In the genomic region with DNA sequence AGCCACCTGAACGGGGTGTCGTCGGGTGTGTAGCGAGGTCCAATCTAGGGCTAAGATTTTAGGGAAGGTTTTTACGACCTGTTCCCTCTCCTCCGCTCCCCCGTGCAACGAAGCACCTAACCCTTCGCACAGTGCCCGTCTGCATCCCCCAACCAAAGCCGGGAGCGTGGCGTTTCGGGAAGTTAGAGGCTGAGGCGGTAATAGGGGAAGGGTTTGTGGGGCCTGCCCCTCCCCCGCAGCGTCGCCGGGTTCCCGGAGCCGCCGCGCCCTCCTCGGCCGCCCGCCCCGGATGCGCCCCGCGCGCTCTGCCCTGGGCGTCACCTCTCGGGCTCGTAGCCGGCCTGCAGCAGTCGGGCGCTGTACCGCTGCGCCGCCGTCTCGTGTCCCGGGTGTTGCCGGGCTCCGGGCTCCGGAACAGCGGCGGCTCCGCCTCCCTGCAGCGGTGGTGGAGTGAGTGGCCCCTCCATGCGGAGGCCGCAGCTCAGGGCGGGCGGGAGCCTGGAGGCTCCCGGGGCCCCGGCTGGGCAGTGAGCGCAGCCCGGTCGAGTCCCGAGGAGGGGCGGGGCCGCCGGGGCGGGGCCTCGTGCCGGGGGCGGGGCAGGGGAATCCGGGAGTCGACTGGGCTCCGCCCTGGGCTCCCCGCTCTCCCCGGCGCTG, we compare ENCODE assay signal across 7 cellular contexts. TPM values are rescaled to one million over a fixed set of nuclear protein-coding genes. Genes with fewer than 3 reads are reported as not detected.
DNase-seq lines count a peak whose midpoint lies in the region; FAIRE-seq and TF ChIP-seq lines count a peak whose summit lies in the region.

Gene IMPDH1, minus strand, starts transcription at position 548 of the 657 bp plus-strand sequence. Its CDS starts 81 bp downstream, at position 467.

- 0 out of 2 replicates have a peak, but pooled peaks have one; percentile 38 for TF ChIP-seq POLR2A in GM12892 (IDR thresholded peaks at IDR 0.05; ENCODE audit: low read depth, low read length)

- 1% methylated on average over 46 to 73 of the region's 73 CpGs for WGBS in small intestine, 3 donors

- H3K4me3 Mint-ChIP-seq in MCF 10A (ENCODE audit: unreplicated experiment): peak within 1 kb of the TSS; percentile 86

- H3K27me3 Mint-ChIP-seq in MCF 10A (ENCODE audit: insufficient read depth, unreplicated experiment): no peaks in the 10 kb centered on the region

- TF ChIP-seq CTCF in HEK293 (tag by site-specific recombination; IDR thresholded peaks at IDR 0.05): no peak
- TF ChIP-seq CTCF in MCF 10A (IDR thresholded peaks at IDR 0.05; ENCODE audit: unreplicated experiment): no peak

- intact Hi-C loops in MCF 10A (cut with micrococcal nuclease): no loop called here

- H3K36me3 Mint-ChIP-seq in MCF 10A (ENCODE audit: insufficient read depth, unreplicated experiment): no peaks in the 10 kb centered on the region

- H3K9me3 ChIP-seq in HEK293 (ENCODE audit: control insufficient read depth, insufficient read depth, low read depth, low read length) (no peaks in the 10 kb centered on the region), small intestine (ENCODE audit: control insufficient read depth, low read depth) (no peaks in the 10 kb centered on the region)

- FAIRE-seq in GM12892 (lab: Jason Lieb, UNC) (peak; percentile 85), small intestine (lab: Jason Lieb, UNC) (no peak)

- no peaks in the 10 kb centered on the region for H3K36me3 ChIP-seq in HEK293 (ENCODE audit: control insufficient read depth in 2 of 2, insufficient read depth in 1 of 2, low read length in 2 of 2)
- no peaks in the 10 kb centered on the region for H3K36me3 ChIP-seq in small intestine (ENCODE audit: control insufficient read depth in 2 of 2, insufficient read depth in 2 of 2, low read length in 2 of 2)

- no peaks in the 10 kb centered on the region; the same call in 1 of the 2 replicates for H3K4me1 ChIP-seq in HEK293 (ENCODE audit: control insufficient read depth, insufficient read depth, low read length)
- peaks cover 0 to 3% of the 10 kb centered on the region in 2 donors for H3K4me1 ChIP-seq in small intestine (ENCODE audit: control insufficient read depth in 2 of 2, insufficient read depth in 1 of 2, low read depth in 1 of 2, low read length in 1 of 2)

- H3K27ac ChIP-seq in HEK293 (ENCODE audit: extremely low read depth, low read depth, low read length): peak within 1 kb of the TSS; percentile 45
- peak within 1 kb of the TSS; percentile 53 to 85 for H3K27ac ChIP-seq in small intestine (ENCODE audit: low read depth in 1 of 2, low read length in 1 of 2)

- no peaks in the 10 kb centered on the region for H3K9me3 Mint-ChIP-seq in MCF 10A (ENCODE audit: unreplicated experiment)

- H3K27me3 ChIP-seq in small intestine (ENCODE audit: control insufficient read depth in 2 of 2, insufficient read depth in 2 of 2, low read length in 2 of 2): no peaks in the 10 kb centered on the region

- no TSS peak for BruUV-seq in MCF 10A (replicated peaks; lab: Mats Ljungman, UMichigan)

- POLR2A ChIA-PET in HEK293 (lab: Yijun Ruan, JAX) (interaction anchor here (0.9 to 1.4 kb wide), 3 partner anchors 9 to 60 kb away, joined by 3 to 5 read pairs (median 4); partner anchors contain the start of gene PRRT4), MCF 10A (lab: Yijun Ruan, JAX) (interaction anchor here (1.0 to 1.7 kb wide), 4 partner anchors 14 to 29 kb away, joined by 3 to 9 read pairs (median 3); no protein-coding TSS in a partner anchor)

- peak; percentile 94 for DNase-seq in GM12892 (ENCODE audit: insufficient read length)
- peak; percentile 60 for DNase-seq in MV-4-11 (lab: John Stamatoyannopoulos, UW)
- DNase-seq in UCSD-AML1 (lab: John Stamatoyannopoulos, UW; ENCODE audit: unreplicated experiment): peak; percentile 79
- DNase-seq in MCF 10A (ENCODE audit: unreplicated experiment): peak; percentile 78
- DNase-seq in iPS-NIHi7 (ENCODE audit: extremely low spot score): peak; percentile 98
- peak; percentile 80 for DNase-seq in small intestine

- H3K27ac Mint-ChIP-seq in MCF 10A (ENCODE audit: low read depth, unreplicated experiment): peak within 1 kb of the TSS; percentile 51

- H3K4me1 Mint-ChIP-seq in MCF 10A (ENCODE audit: insufficient read depth, unreplicated experiment): peaks cover 5% of the 10 kb centered on the region

- H3K4me3 ChIP-seq in HEK293 (ENCODE audit: low read depth, low read length) (peak within 1 kb of the TSS; percentile 70), small intestine (ENCODE audit: low read depth in 1 of 2, low read length in 2 of 2) (peak within 1 kb of the TSS; percentile 65)

- CTCF ChIA-PET in HEK293 (lab: Yijun Ruan, JAX) (interaction anchor here (0.7 to 9.5 kb wide), 11 partner anchors 10 to 66 kb away, joined by 3 to 131 read pairs (median 5); partner anchors contain the start of genes HILPDA and RBM28), MCF 10A (lab: Yijun Ruan, JAX) (interaction anchor here (0.6 to 9.8 kb wide), 8 partner anchors 8 to 64 kb away, joined by 3 to 187 read pairs (median 6); no protein-coding TSS in a partner anchor)

TF ChIP-seq in HEK293, 187 proteins besides CTCF, POLR2A, EP300 and RAD21 (continues in another document):
- TF ChIP-seq ZBTB48 (tag by site-specific recombination; IDR thresholded peaks at IDR 0.05): peak; percentile 84
- TF ChIP-seq SP3 (tag by site-specific recombination; IDR thresholded peaks at IDR 0.05): peak; percentile 48
- peak; percentile 7; the same call in 1 of the 2 replicates for TF ChIP-seq GLIS2 (tag by site-specific recombination; IDR thresholded peaks at IDR 0.05)
- 0 out of 2 replicates have a peak, but pooled peaks have one; percentile 13 for TF ChIP-seq KLF16 (tag by site-specific recombination; IDR thresholded peaks at IDR 0.05)
- TF ChIP-seq ZNF514 (tag by site-specific recombination; IDR thresholded peaks at IDR 0.05): no peak
- peak; percentile 45; the same call in 1 of the 2 replicates for TF ChIP-seq ZNF76 (tag by site-specific recombination; IDR thresholded peaks at IDR 0.05; ENCODE audit: borderline replicate concordance, low read depth)
- peak; percentile 46; the same call in 1 of the 2 replicates for TF ChIP-seq ZNF596 (tag by site-specific recombination; IDR thresholded peaks at IDR 0.05)
- TF ChIP-seq ZNF18 (tag by site-specific recombination; IDR thresholded peaks at IDR 0.05): no peak
- TF ChIP-seq ZNF266 (tag by site-specific recombination; IDR thresholded peaks at IDR 0.05; ENCODE audit: low read depth): no peak
- no peak for TF ChIP-seq ZFHX2 (tag by site-specific recombination; conservative IDR thresholded peaks at IDR 0.05)
- TF ChIP-seq KLF9 (tag by site-specific recombination; IDR thresholded peaks at IDR 0.05; ENCODE audit: low read depth): peak; percentile 56
- peak; percentile 32; the same call in 1 of the 2 replicates for TF ChIP-seq ZNF677 (tag by site-specific recombination; IDR thresholded peaks at IDR 0.05)
- TF ChIP-seq KLF8 (tag by site-specific recombination; IDR thresholded peaks at IDR 0.05): 0 out of 2 replicates have a peak, but pooled peaks have one; percentile 28
- TF ChIP-seq ZBTB1 (tag by site-specific recombination; IDR thresholded peaks at IDR 0.05): no peak
- TF ChIP-seq, protein P1, sequence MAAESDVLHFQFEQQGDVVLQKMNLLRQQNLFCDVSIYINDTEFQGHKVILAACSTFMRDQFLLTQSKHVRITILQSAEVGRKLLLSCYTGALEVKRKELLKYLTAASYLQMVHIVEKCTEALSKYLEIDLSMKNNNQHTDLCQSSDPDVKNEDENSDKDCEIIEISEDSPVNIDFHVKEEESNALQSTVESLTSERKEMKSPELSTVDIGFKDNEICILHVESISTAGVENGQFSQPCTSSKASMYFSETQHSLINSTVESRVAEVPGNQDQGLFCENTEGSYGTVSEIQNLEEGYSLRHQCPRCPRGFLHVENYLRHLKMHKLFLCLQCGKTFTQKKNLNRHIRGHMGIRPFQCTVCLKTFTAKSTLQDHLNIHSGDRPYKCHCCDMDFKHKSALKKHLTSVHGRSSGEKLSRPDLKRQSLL (tag by site-specific recombination; IDR thresholded peaks at IDR 0.05): peak; percentile 91
- 0 out of 2 replicates have a peak, but pooled peaks have one; percentile 36 for TF ChIP-seq ZNF184 (tag by site-specific recombination; IDR thresholded peaks at IDR 0.05)
- no peak for TF ChIP-seq ZNF580 (tag by site-specific recombination; IDR thresholded peaks at IDR 0.05)
- peak; percentile 13; the same call in 1 of the 2 replicates for TF ChIP-seq ZNF10 (tag by site-specific recombination; IDR thresholded peaks at IDR 0.05)
- no peak for TF ChIP-seq ZNF221 (tag by site-specific recombination; IDR thresholded peaks at IDR 0.05; ENCODE audit: borderline replicate concordance)
- no peak for TF ChIP-seq ZNF416 (tag by site-specific recombination; IDR thresholded peaks at IDR 0.05)
- TF ChIP-seq ZBTB20 (tag by site-specific recombination; IDR thresholded peaks at IDR 0.05): peak; percentile 98

RNA-seq across cellular contexts. Expression of gene IMPDH1, which starts in this region (rescaled TPM):
- 20.6 TPM for polyA plus RNA-seq in GM12892 (2012; ENCODE audit: missing spikeins)
- 66.4 and 74.0 TPM in 2 replicates for total RNA-seq in MCF 10A (2022)
- polyA plus RNA-seq in small intestine: 10 to 100 TPM in 2 of 3 donors, 1 to 10 TPM in 1; 4.5 to 19.0 (median 11.3) TPM

Comparison
In these comparisons a context has a peak if more than half of its experiments do, and no peak if none do; other contexts are left out.
1. Peak in every context shown above with its lines: DNase-seq, H3K4me3 ChIP-seq and H3K27ac ChIP-seq.